Comparison of ENCODE assay signal across 8 cellular contexts in the genomic region with DNA sequence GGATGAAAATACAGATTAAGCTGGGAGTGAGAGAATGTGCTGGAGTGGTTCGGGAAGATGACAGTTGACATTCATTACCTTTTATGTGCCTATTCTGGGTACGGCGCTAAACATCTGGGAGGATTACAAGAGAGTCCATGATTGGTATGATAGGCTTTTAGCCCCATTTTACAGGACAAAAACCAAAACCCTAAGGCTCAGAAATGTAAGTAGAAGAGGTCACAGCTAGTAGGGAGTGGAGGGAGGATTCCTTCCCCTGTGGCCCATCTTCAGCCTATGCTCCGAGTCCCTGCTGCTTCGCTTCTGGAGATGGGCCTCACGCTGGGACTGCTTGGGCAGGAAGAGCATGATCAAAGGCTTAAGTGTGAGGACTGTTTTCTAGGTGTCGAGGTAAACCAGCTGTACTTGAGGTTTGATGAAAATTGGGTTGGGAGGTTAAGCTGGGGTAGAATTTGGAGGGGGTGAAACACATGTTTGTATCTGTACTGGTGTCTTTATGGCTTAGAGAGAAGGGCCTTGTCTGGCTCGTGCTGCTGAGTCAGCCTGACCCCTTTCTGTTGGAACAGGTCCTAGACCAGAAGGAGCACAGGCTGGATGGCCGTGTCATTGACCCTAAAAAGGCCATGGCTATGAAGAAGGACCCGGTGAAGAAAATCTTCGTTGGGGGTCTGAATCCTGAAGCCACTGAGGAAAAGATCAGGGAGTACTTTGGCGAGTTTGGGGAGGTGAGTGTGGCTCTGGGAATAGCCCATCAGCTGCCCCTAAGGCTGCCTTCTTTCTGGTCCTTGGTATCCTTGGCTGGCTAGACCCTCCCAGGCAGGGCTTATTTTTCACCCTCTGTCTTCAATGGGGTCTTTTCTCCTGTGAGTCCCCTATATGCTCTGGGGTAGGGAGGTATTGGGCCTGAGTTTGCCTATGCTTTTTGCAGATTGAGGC. TPM values are rescaled to one million over a fixed set of nuclear protein-coding genes. Genes with fewer than 3 reads are reported as not detected.
A peak's percentile ranks its signal among the peaks of the same experiment; 100 is the strongest.
DNase-seq lines count a peak whose midpoint lies in the region; ATAC-seq and TF ChIP-seq lines count a peak whose summit lies in the region.

No MANE protein-coding gene starts in this region.

- H3K27me3 ChIP-seq in Panc1 (ENCODE audit: control insufficient read depth, insufficient read depth, low read length) = no peaks in the 10 kb centered on the region

- in situ Hi-C loops in Panc1 (cut with HindIII; ENCODE audit: low pct_unique_long_range_greater_than_20kb, low sequenced_read_pairs) = no loop called here

- no peaks in the 10 kb centered on the region for H3K9me3 Mint-ChIP-seq in osteocyte (ENCODE audit: unreplicated experiment)

- intact Hi-C loops in Panc1 (cut with micrococcal nuclease; ENCODE audit: unreplicated experiment) = no loop called here

- TF ChIP-seq CTCF in Panc1 (IDR thresholded peaks at IDR 0.05) (no peak), osteocyte (IDR thresholded peaks at IDR 0.05) (no peak)

- H3K4me3 Mint-ChIP-seq in osteocyte (ENCODE audit: unreplicated experiment) = peak overlapping the region; percentile 75

- CTCF ChIA-PET in Panc1 (lab: Charles Lee) = interaction anchor here (0.7 to 1.2 kb wide), 3 partner anchors 29 to 1003 kb away, joined by 3 to 8 read pairs (median 3); no protein-coding TSS in a partner anchor

- no peak for TF ChIP-seq POLR2A in erythroblast (IDR thresholded peaks at IDR 0.05; ENCODE audit: low read length)

- POLR2A ChIA-PET in Panc1 (lab: Charles Lee) = interaction anchor here (0.5 kb wide), 1 partner anchor 28 kb away, joined by 6 read pairs; no protein-coding TSS in a partner anchor

- H3K4me1 Mint-ChIP-seq in osteocyte (ENCODE audit: unreplicated experiment) = peaks cover 26% of the 10 kb centered on the region

- no peaks in the 10 kb centered on the region for H3K9me3 ChIP-seq in Panc1 (ENCODE audit: control insufficient read depth, insufficient read depth, low read depth, low read length)

- H3K27me3 Mint-ChIP-seq in osteocyte (ENCODE audit: unreplicated experiment) = no peaks in the 10 kb centered on the region

- ATAC-seq in Panc1 (no peak), HG02588 (IDR thresholded peaks at IDR 0.05; ENCODE audit: unreplicated experiment) (no peak), GM18498 (IDR thresholded peaks at IDR 0.05; ENCODE audit: unreplicated experiment) (no peak)

- H3K36me3 ChIP-seq in Panc1 (ENCODE audit: control insufficient read depth, insufficient read depth, low read length) = peaks cover 24% of the 10 kb centered on the region

- TSS peak; percentile 75 for BruUV-seq in Panc1 (replicated peaks; lab: Mats Ljungman, UMichigan)

- H3K4me1 ChIP-seq in Panc1 (ENCODE audit: control insufficient read depth, insufficient read depth, low read length) = peaks cover 40% of the 10 kb centered on the region

- peak overlapping the region; percentile 58 for H3K27ac Mint-ChIP-seq in osteocyte (ENCODE audit: unreplicated experiment)

- peak overlapping the region; percentile 87 for H3K27ac ChIP-seq in Panc1 (ENCODE audit: low read length)

- DNase-seq in ELF-1 (ENCODE audit: low read depth, low spot score) = peak; percentile 39
- no peak for DNase-seq in Panc1 (ENCODE audit: low read depth, low spot score)
- peak; percentile 48 to 61 for DNase-seq in erythroblast (lab: John Stamatoyannopoulos, UW)
- no peak for DNase-seq in osteocyte (ENCODE audit: extremely low spot score, unreplicated experiment)
- DNase-seq in NCI-H748 (lab: John Stamatoyannopoulos, UW; ENCODE audit: unreplicated experiment) = no peak
- no peak for DNase-seq in Ammon's horn (ENCODE audit: low spot score)

- H3K36me3 Mint-ChIP-seq in osteocyte (ENCODE audit: unreplicated experiment) = peaks cover 47% of the 10 kb centered on the region

- H3K4me3 ChIP-seq in Panc1 (ENCODE audit: low read depth in 2 of 2, low read length in 2 of 2) = peak overlapping the region; percentile 92 to 97

RNA-seq across cellular contexts. Expression of a gene that starts 2.1 kb away (rescaled TPM):
- total RNA-seq in Panc1 (2021; ENCODE audit: unreplicated experiment) (273 TPM), osteocyte (128 and 131 TPM in 2 replicates)
- 251 TPM for polyA plus RNA-seq in Panc1 (2012; ENCODE audit: insufficient read length)

RNA-seq across cellular contexts. Expression of a gene that starts 19.3 kb away (rescaled TPM):
- total RNA-seq in Panc1 (2021; ENCODE audit: unreplicated experiment) = not detected
- not detected for polyA plus RNA-seq in Panc1 (2012; ENCODE audit: insufficient read length)
- total RNA-seq in osteocyte = not detected in 2 replicates

RNA-seq across cellular contexts. Expression of a gene that starts 26.2 kb away (rescaled TPM):
- total RNA-seq in Panc1 (2021; ENCODE audit: unreplicated experiment) (43.2 TPM), osteocyte (70.2 and 71.3 TPM in 2 replicates)
- polyA plus RNA-seq in Panc1 (2012; ENCODE audit: insufficient read length) = 35.9 TPM

RNA-seq across cellular contexts. Expression of a gene that starts 52.7 kb away (rescaled TPM):
- total RNA-seq in Panc1 (2021; ENCODE audit: unreplicated experiment) (239 TPM), osteocyte (91.0 and 94.2 TPM in 2 replicates)
- polyA plus RNA-seq in Panc1 (2012; ENCODE audit: insufficient read length) = 318 TPM

Comparison
In these comparisons a context has a peak if more than half of its experiments do, and no peak if none do; other contexts are left out.
1. DNase-seq: peak in ELF-1 (single experiment) and erythroblast (2 of 2); none in Panc1 (single experiment), osteocyte (single experiment), NCI-H748 (single experiment) and Ammon's horn (single experiment).